Comparison of ENCODE assay signal across 14 cellular contexts in the genomic region with DNA sequence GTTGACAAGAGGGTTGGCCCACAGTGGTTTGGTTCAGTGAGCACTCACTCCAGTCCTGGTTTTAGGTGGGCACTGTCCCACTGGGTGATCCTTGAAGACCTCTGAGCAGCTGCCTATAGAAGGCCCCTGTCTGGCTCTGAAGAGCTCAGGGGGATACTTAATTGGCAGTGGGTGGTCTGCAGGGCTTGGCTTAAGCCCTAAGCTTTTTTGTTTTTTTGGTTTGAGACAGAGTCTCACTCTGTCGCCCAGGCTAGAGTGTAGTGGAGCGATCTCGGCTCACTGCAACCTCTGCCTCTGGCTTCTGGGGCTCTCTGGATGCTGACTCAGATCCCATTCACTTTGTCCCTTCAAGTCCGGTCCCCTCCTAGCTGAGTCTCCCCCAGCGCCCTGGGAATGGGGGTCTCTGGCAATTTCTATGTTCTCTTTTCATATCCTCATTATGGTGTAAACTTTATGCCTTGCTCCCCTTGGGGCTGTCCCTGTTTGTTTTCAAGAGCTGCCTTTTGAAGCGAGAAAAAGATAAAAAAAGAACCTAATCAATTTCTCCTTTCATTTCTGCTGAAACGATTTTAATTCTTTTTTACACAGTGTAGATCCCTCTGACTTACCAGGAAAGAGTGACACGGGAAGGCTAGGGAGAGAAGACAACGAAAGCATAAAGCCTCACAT. TPM values are rescaled to one million over a fixed set of nuclear protein-coding genes. Genes with fewer than 3 reads are reported as not detected.
DNase-seq lines count a peak whose midpoint lies in the region; ATAC-seq and TF ChIP-seq lines count a peak whose summit lies in the region.
"Had no signal": no experiment of that assay in that cellular context is flagged by ENCODE, and none has a peak within 500 bp of the region (broad histone marks: within the 10 kb centered on the region; RNA-seq: fewer than 3 reads in every experiment).

No MANE protein-coding gene starts in this region.

- TF ChIP-seq CTCF in DND-41 (IDR thresholded peaks at IDR 0.05; ENCODE audit: borderline replicate concordance, extremely low read depth, low read length, poor library complexity, severe bottlenecking) (no peak), gastrocnemius medialis (IDR thresholded peaks at IDR 0.05 in 4 of 5, conservative IDR thresholded peaks at IDR 0.05 in 1 of 5) (no peak)

- no peak for TF ChIP-seq POLR2A in gastrocnemius medialis (IDR thresholded peaks at IDR 0.05)

- H3K79me2 ChIP-seq in DND-41 (ENCODE audit: insufficient read depth, low read length): no peaks in the 10 kb centered on the region

- H3K4me1 ChIP-seq in DND-41 (ENCODE audit: insufficient read depth, low read length) (peaks cover 24% of the 10 kb centered on the region), SJSA1 (replicated peaks) (peaks cover 24% of the 10 kb centered on the region), gastrocnemius medialis (no peaks in the 10 kb centered on the region)
- H3K4me1 ChIP-seq: BE2C had no signal

- H3K4me1 Mint-ChIP-seq in memory B cell: no peaks in the 10 kb centered on the region
- H3K4me1 Mint-ChIP-seq in stimulated activated naive B cell treated with anti-CD40 and anti-IgM and Interleukin-4, amounts not matched to agents 10 μg/mL and 1 μg/mL and 100 μg/mL, for 72 hours: peaks cover 28 to 46% of the 10 kb centered on the region in 2 donors

- H3K4me2 ChIP-seq in DND-41 (ENCODE audit: insufficient read depth, low read length): 0 out of 2 replicates have a peak overlapping the region, but pooled peaks have one; percentile 2

- H3K4me3 ChIP-seq in DND-41 (ENCODE audit: low read depth in 1 of 2, low read length in 2 of 2) (no peak overlapping the region), SJSA1 (no peak overlapping the region), gastrocnemius medialis (no peak overlapping the region)

- H4K20me1 ChIP-seq in DND-41 (ENCODE audit: insufficient read depth, low read length): no peaks in the 10 kb centered on the region

- H3K27me3 ChIP-seq in DND-41 (ENCODE audit: insufficient read depth, low read length, poor library complexity) (no peaks in the 10 kb centered on the region), SJSA1 (replicated peaks) (0 out of 2 replicates have a peak, but pooled peaks cover under 1% of the 10 kb centered on the region), gastrocnemius medialis (peaks cover 9 to 17% (median 13%) of the 10 kb centered on the region in 3 donors)
- H3K27me3 ChIP-seq: BE2C had no signal

- intact Hi-C loops in gastrocnemius medialis (cut with DNase I; ENCODE audit: low total_unique reads): no loop called here

- H3K9me3 ChIP-seq in DND-41 (ENCODE audit: insufficient read depth, low read length, severe bottlenecking): no peaks in the 10 kb centered on the region
- no peaks in the 10 kb centered on the region for H3K9me3 ChIP-seq in SJSA1 (replicated peaks)
- H3K9me3 ChIP-seq in gastrocnemius medialis: no peaks in the 10 kb centered on the region
- H3K9me3 ChIP-seq: BE2C had no signal

- no peaks in the 10 kb centered on the region for H3K9me3 Mint-ChIP-seq in memory B cell
- peaks cover 7 to 10% of the 10 kb centered on the region in 2 donors for H3K9me3 Mint-ChIP-seq in stimulated activated naive B cell treated with anti-CD40 and anti-IgM and Interleukin-4, amounts not matched to agents 10 μg/mL and 1 μg/mL and 100 μg/mL, for 72 hours

- H3K27me3 Mint-ChIP-seq in memory B cell: peaks cover 26% of the 10 kb centered on the region
- peaks cover 29 to 31% of the 10 kb centered on the region in 2 donors for H3K27me3 Mint-ChIP-seq in stimulated activated naive B cell treated with anti-CD40 and anti-IgM and Interleukin-4, amounts not matched to agents 10 μg/mL and 1 μg/mL and 100 μg/mL, for 72 hours

- H3K36me3 ChIP-seq in DND-41 (ENCODE audit: insufficient read depth, low read length): no peaks in the 10 kb centered on the region
- no peaks in the 10 kb centered on the region for H3K36me3 ChIP-seq in SJSA1
- H3K36me3 ChIP-seq in gastrocnemius medialis: no peaks in the 10 kb centered on the region
- H3K36me3 ChIP-seq: BE2C had no signal

- no peak overlapping the region for H3K27ac Mint-ChIP-seq in memory B cell
- peak overlapping the region; percentile 88 for H3K27ac Mint-ChIP-seq in stimulated activated naive B cell treated with anti-CD40 and anti-IgM and Interleukin-4, amounts not matched to agents 10 μg/mL and 1 μg/mL and 100 μg/mL, for 72 hours

- in situ Hi-C loops in gastrocnemius medialis (cut with MboI; ENCODE audit: low sequenced_read_pairs in 4 of 4): no loop called here

- no peak for DNase-seq in DND-41
- DNase-seq in SJSA1 (ENCODE audit: low read depth in 1 of 2, low spot score in 2 of 2): no peak
- no peak for DNase-seq in memory B cell (ENCODE audit: low spot score in 2 of 2)
- no peak for DNase-seq in stimulated activated naive B cell treated with anti-CD40 and anti-IgM and Interleukin-4, amounts not matched to agents 10 μg/mL and 1 μg/mL and 100 μg/mL, for 72 hours
- no peak for DNase-seq in gastrocnemius medialis
- no peak for DNase-seq in anterior cingulate cortex (lab: John Stamatoyannopoulos, UW)
- DNase-seq: BE2C, Karpas-422, MM.1S, NCI-H1105, NCI-H1694 treated with DMSO at 0.1 percent for 48 hours, NCI-H774, RPMI8226 had no signal

- no peaks in the 10 kb centered on the region for H3K36me3 Mint-ChIP-seq in memory B cell
- peaks cover 0 to 3% of the 10 kb centered on the region in 2 donors for H3K36me3 Mint-ChIP-seq in stimulated activated naive B cell treated with anti-CD40 and anti-IgM and Interleukin-4, amounts not matched to agents 10 μg/mL and 1 μg/mL and 100 μg/mL, for 72 hours

- H2AFZ ChIP-seq in DND-41 (ENCODE audit: low read depth, low read length): no peak overlapping the region

- no peak overlapping the region; the same call in 1 of the 2 replicates for H3K9ac ChIP-seq in DND-41 (ENCODE audit: low read depth, low read length)

- H3K27ac ChIP-seq in DND-41 (ENCODE audit: low read length): peak overlapping the region; percentile 60; the same call in 1 of the 2 replicates
- peak overlapping the region; percentile 94 for H3K27ac ChIP-seq in SJSA1
- no peak overlapping the region for H3K27ac ChIP-seq in gastrocnemius medialis

- peak overlapping the region; percentile 44 for H3K4me3 Mint-ChIP-seq in memory B cell
- peak overlapping the region; percentile 64 to 74 for H3K4me3 Mint-ChIP-seq in stimulated activated naive B cell treated with anti-CD40 and anti-IgM and Interleukin-4, amounts not matched to agents 10 μg/mL and 1 μg/mL and 100 μg/mL, for 72 hours

- ATAC-seq in DND-41 (ENCODE audit: insufficient read depth, low read depth): peak; percentile 40; the same call in 1 of the 3 replicates
- no peak for ATAC-seq in memory B cell (ENCODE audit: low read depth)
- peak; percentile 54 to 61 for ATAC-seq in stimulated activated naive B cell treated with anti-CD40 and anti-IgM and Interleukin-4, amounts not matched to agents 10 μg/mL and 1 μg/mL and 100 μg/mL, for 72 hours (replicated peaks)
- no peak for ATAC-seq in gastrocnemius medialis
- no peak for ATAC-seq in HG02588 (IDR thresholded peaks at IDR 0.05; ENCODE audit: unreplicated experiment)

RNA-seq across cellular contexts. Expression of a gene that starts 12.2 kb away (rescaled TPM):
- 17.7 and 31.0 TPM in 2 replicates for total RNA-seq in SJSA1 (2014; rRNA removed; shearing (Covaris generic))
- not detected for total RNA-seq in gastrocnemius medialis

Comparison
In these comparisons a context has a peak if more than half of its experiments do, and no peak if none do; other contexts are left out.
1. ATAC-seq: peak in DND-41 (single experiment) and stimulated activated naive B cell treated with anti-CD40 and anti-IgM and Interleukin-4, amounts not matched to agents 10 μg/mL and 1 μg/mL and 100 μg/mL, for 72 hours (2 of 2); none in memory B cell (single experiment), gastrocnemius medialis (0 of 2) and HG02588 (single experiment).
2. H3K27ac ChIP-seq: peak in DND-41 (single experiment) and SJSA1 (single experiment); none in gastrocnemius medialis (0 of 4).
3. RNA of a gene that starts 12.2 kb away (total RNA-seq): 17.7 to 31.0 TPM in SJSA1; not detected in gastrocnemius medialis; every median in the first group is over 10 times any median in the second.